ENCODE assay signal across 2 cellular contexts in the genomic region with DNA sequence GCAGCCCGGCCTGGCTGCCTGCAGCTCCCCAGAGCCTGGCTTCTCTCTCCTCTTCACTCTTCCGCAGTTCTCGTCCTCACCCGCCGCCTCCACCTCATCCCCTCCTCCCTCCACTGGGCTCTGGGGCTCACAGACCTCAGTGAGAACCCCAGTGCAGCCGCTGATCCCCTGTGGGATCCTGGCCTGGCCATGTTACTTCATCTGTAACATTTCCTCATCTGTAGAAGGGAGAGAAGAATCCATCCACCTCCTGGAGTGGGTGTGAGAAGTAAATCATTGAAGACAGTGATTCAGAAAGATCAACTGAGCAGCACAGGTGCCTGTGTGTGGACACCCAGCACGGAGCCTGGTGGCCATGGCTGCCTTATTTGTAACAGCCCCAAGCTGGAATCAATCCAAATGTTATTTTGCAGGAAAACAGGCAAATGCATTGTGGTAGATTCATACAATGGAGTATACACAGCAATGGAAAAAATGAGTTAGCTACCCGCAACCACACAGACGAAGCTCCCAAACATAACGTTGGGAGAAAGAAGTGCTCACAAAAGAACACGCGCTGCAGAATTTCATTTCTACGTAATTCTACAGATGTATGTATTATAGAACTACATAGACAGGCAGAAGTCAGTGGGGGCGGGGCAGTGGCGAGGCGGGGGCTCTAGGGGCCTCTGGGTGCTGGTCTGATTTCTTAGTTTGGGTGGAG.
TF ChIP-seq lines count a peak whose summit lies in the region.

No MANE protein-coding gene starts in this region.

TF ChIP-seq in H1, 55 proteins besides CTCF, POLR2A, EP300 and RAD21:
- no peak for TF ChIP-seq TAF7 (optimal IDR thresholded peaks at IDR 0.05; ENCODE audit: borderline replicate concordance, low read depth, low read length)
- no peak for TF ChIP-seq EZH2 (IDR thresholded peaks at IDR 0.05; ENCODE audit: low read depth, low read length, severe bottlenecking)
- no peak for TF ChIP-seq ATF3 (IDR thresholded peaks at IDR 0.05; ENCODE audit: insufficient read depth, low read depth, low read length)
- TF ChIP-seq SAP30 (IDR thresholded peaks at IDR 0.05; ENCODE audit: insufficient read depth, insufficient replicate concordance, low read length), result no peak
- TF ChIP-seq, protein P1, sequence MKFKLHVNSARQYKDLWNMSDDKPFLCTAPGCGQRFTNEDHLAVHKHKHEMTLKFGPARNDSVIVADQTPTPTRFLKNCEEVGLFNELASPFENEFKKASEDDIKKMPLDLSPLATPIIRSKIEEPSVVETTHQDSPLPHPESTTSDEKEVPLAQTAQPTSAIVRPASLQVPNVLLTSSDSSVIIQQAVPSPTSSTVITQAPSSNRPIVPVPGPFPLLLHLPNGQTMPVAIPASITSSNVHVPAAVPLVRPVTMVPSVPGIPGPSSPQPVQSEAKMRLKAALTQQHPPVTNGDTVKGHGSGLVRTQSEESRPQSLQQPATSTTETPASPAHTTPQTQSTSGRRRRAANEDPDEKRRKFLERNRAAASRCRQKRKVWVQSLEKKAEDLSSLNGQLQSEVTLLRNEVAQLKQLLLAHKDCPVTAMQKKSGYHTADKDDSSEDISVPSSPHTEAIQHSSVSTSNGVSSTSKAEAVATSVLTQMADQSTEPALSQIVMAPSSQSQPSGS (IDR thresholded peaks at IDR 0.05; ENCODE audit: low read length), result no peak
- TF ChIP-seq KDM5A (IDR thresholded peaks at IDR 0.05; ENCODE audit: low read length), result no peak
- TF ChIP-seq CBX5 (IDR thresholded peaks at IDR 0.05; ENCODE audit: low read depth, low read length), result no peak
- no peak for TF ChIP-seq USF2 (IDR thresholded peaks at IDR 0.05; ENCODE audit: low read length)
- TF ChIP-seq, protein P2, sequence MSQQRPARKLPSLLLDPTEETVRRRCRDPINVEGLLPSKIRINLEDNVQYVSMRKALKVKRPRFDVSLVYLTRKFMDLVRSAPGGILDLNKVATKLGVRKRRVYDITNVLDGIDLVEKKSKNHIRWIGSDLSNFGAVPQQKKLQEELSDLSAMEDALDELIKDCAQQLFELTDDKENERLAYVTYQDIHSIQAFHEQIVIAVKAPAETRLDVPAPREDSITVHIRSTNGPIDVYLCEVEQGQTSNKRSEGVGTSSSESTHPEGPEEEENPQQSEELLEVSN (IDR thresholded peaks at IDR 0.05), result no peak
- no peak for TF ChIP-seq SIRT6 (IDR thresholded peaks at IDR 0.05; ENCODE audit: low read length)
- TF ChIP-seq KDM4A (IDR thresholded peaks at IDR 0.05; ENCODE audit: low read depth, low read length, severe bottlenecking), result no peak
- TF ChIP-seq, protein P3, sequence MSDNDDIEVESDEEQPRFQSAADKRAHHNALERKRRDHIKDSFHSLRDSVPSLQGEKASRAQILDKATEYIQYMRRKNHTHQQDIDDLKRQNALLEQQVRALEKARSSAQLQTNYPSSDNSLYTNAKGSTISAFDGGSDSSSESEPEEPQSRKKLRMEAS (IDR thresholded peaks at IDR 0.05), result no peak
- no peak for TF ChIP-seq JUN (IDR thresholded peaks at IDR 0.05; ENCODE audit: low read depth, low read length)
- no peak for TF ChIP-seq MAFK (IDR thresholded peaks at IDR 0.05; ENCODE audit: low read depth, low read length)
- TF ChIP-seq YY1 (IDR thresholded peaks at IDR 0.05; ENCODE audit: low read depth, low read length), result no peak
- TF ChIP-seq TBP (IDR thresholded peaks at IDR 0.05; ENCODE audit: low read depth, low read length), result no peak
- no peak for TF ChIP-seq BCL11A (IDR thresholded peaks at IDR 0.05; ENCODE audit: low read depth in 2 of 2, low read length in 2 of 2)
- TF ChIP-seq FOSL1 (IDR thresholded peaks at IDR 0.05; ENCODE audit: insufficient read depth, low read depth, low read length), result no peak

TF ChIP-seq in SK-N-SH treated with all-trans-retinoic acid at 6 μM for 48 hours, 23 proteins besides CTCF, POLR2A, EP300 and RAD21:
- TF ChIP-seq ZFP3 (CRISPR knock-in tag; IDR thresholded peaks at IDR 0.05), result no peak
- TF ChIP-seq TSHZ2 (CRISPR knock-in tag; IDR thresholded peaks at IDR 0.05), result no peak
- no peak for TF ChIP-seq ZNF565 (CRISPR knock-in tag; conservative IDR thresholded peaks at IDR 0.05; ENCODE audit: low read depth)
- no peak for TF ChIP-seq PPARA (CRISPR knock-in tag; IDR thresholded peaks at IDR 0.05; ENCODE audit: borderline replicate concordance)
- no peak for TF ChIP-seq ZNF70 (CRISPR knock-in tag; IDR thresholded peaks at IDR 0.05)
- TF ChIP-seq ISL1 (CRISPR knock-in tag; IDR thresholded peaks at IDR 0.05), result no peak
- no peak for TF ChIP-seq GLIS3 (CRISPR knock-in tag; IDR thresholded peaks at IDR 0.05)
- no peak for TF ChIP-seq BACH2 (CRISPR knock-in tag; IDR thresholded peaks at IDR 0.05; ENCODE audit: borderline replicate concordance)
- no peak for TF ChIP-seq ZC3H10 (CRISPR knock-in tag; IDR thresholded peaks at IDR 0.05)
- TF ChIP-seq RARB (CRISPR knock-in tag; IDR thresholded peaks at IDR 0.05), result no peak
- TF ChIP-seq, protein P4, sequence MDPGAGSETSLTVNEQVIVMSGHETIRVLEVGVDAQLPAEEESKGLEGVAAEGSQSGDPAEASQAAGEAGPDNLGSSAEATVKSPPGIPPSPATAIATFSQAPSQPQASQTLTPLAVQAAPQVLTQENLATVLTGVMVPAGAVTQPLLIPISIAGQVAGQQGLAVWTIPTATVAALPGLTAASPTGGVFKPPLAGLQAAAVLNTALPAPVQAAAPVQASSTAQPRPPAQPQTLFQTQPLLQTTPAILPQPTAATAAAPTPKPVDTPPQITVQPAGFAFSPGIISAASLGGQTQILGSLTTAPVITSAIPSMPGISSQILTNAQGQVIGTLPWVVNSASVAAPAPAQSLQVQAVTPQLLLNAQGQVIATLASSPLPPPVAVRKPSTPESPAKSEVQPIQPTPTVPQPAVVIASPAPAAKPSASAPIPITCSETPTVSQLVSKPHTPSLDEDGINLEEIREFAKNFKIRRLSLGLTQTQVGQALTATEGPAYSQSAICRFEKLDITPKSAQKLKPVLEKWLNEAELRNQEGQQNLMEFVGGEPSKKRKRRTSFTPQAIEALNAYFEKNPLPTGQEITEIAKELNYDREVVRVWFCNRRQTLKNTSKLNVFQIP (CRISPR knock-in tag; IDR thresholded peaks at IDR 0.05; ENCODE audit: borderline replicate concordance, low read depth), result no peak
- TF ChIP-seq TOX (CRISPR knock-in tag; IDR thresholded peaks at IDR 0.05; ENCODE audit: borderline replicate concordance), result no peak
- no peak for TF ChIP-seq CSDC2 (CRISPR knock-in tag; IDR thresholded peaks at IDR 0.05)
- no peak for TF ChIP-seq PATZ1 (CRISPR knock-in tag; IDR thresholded peaks at IDR 0.05; ENCODE audit: borderline replicate concordance)
- TF ChIP-seq OSR1 (CRISPR knock-in tag; IDR thresholded peaks at IDR 0.05), result no peak
- no peak for TF ChIP-seq ZFP30 (CRISPR knock-in tag; IDR thresholded peaks at IDR 0.05)
- TF ChIP-seq, protein P5, sequence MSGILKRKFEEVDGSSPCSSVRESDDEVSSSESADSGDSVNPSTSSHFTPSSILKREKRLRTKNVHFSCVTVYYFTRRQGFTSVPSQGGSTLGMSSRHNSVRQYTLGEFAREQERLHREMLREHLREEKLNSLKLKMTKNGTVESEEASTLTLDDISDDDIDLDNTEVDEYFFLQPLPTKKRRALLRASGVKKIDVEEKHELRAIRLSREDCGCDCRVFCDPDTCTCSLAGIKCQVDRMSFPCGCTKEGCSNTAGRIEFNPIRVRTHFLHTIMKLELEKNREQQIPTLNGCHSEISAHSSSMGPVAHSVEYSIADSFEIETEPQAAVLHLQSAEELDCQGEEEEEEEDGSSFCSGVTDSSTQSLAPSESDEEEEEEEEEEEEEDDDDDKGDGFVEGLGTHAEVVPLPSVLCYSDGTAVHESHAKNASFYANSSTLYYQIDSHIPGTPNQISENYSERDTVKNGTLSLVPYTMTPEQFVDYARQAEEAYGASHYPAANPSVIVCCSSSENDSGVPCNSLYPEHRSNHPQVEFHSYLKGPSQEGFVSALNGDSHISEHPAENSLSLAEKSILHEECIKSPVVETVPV (CRISPR knock-in tag; IDR thresholded peaks at IDR 0.05), result no peak
- TF ChIP-seq CREB5 (CRISPR knock-in tag; IDR thresholded peaks at IDR 0.05; ENCODE audit: low read depth), result no peak
- no peak for TF ChIP-seq TCF4 (CRISPR knock-in tag; IDR thresholded peaks at IDR 0.05; ENCODE audit: borderline replicate concordance)
TF ChIP-seq in SK-N-SH treated with all-trans-retinoic acid at 6 μM for 48 hours: peak in this region for 0.
